Comparison of ENCODE assay signal across 8 cellular contexts in the genomic region with DNA sequence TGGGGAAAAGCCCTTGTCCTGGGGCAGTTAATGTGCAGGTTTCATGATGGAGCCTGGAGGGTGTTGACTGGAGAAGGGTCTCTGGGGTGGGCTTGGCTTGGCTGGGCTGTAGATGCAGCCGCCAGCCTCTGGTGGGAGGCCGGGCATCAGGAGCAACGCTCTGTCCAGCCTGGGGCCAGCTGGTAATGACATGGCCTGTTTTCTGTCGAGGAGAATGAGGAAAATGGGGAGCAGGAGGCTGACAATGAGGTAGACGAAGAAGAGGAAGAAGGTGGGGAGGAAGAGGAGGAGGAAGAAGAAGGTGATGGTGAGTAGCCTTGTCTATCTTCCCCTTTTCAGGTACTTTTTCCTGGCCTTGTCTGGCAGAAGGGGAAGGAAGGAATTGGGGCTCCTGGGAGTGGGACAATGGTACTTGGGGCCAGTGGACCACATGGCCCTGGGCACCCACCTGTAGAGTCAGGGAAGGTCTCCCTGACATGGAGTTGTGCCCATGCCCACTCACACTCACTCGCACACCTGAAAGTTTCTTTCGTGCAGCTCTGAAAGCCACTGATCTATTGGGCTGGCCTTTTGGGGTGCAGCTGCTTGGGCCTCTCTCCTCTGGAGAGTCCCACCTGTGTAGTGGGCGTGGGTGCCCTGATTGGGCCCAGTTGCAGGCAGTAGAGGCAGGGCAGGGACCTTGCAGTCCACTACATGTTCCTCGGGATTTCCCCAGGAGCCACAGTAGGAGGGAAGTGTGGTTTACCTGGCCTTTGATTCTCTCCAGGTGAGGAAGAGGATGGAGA. TPM values are rescaled to one million over a fixed set of nuclear protein-coding genes. Genes with fewer than 3 reads are reported as not detected.
DNase-seq lines count a peak whose midpoint lies in the region; ATAC-seq, FAIRE-seq and TF ChIP-seq lines count a peak whose summit lies in the region.

No MANE protein-coding gene starts in this region.

- peaks cover 0 to 8% of the 10 kb centered on the region in 2 donors for H3K4me1 ChIP-seq in small intestine (ENCODE audit: control insufficient read depth in 2 of 2, insufficient read depth in 1 of 2, low read depth in 1 of 2, low read length in 1 of 2)

- no peak for FAIRE-seq in small intestine (lab: Jason Lieb, UNC)

- peak overlapping the region; percentile 99 for H3K4me3 ChIP-seq in H7 (ENCODE audit: insufficient read depth, low read depth, low read length)
- peak overlapping the region; percentile 95 to 99 for H3K4me3 ChIP-seq in small intestine (ENCODE audit: low read depth in 1 of 2, low read length in 2 of 2)

- H3K27ac Mint-ChIP-seq in activated CD4-positive, alpha-beta memory T cell treated with anti-CD3 and anti-CD28 coated beads for 36 hours, result peak overlapping the region; percentile 98
- peak overlapping the region; percentile 94 for H3K27ac Mint-ChIP-seq in glutamatergic neuron (ENCODE audit: unreplicated experiment)

- no peaks in the 10 kb centered on the region for H3K9me3 ChIP-seq in small intestine (ENCODE audit: control insufficient read depth, low read depth)

- H3K27me3 ChIP-seq in H7 (ENCODE audit: control insufficient read depth, insufficient read depth, low read length) (no peaks in the 10 kb centered on the region), small intestine (ENCODE audit: control insufficient read depth in 2 of 2, insufficient read depth in 2 of 2, low read length in 2 of 2) (no peaks in the 10 kb centered on the region)

- TF ChIP-seq CTCF in glutamatergic neuron (IDR thresholded peaks at IDR 0.05; ENCODE audit: partially characterized antibody, unreplicated experiment) (no peak), GM10266 (IDR thresholded peaks at IDR 0.05; ENCODE audit: control insufficient read depth, insufficient read depth, low read depth, missing control alignments) (no peak)

- ATAC-seq in GM19397 (IDR thresholded peaks at IDR 0.05; ENCODE audit: unreplicated experiment), result no peak

- H3K36me3 ChIP-seq in H7 (replicated peaks; ENCODE audit: control insufficient read depth, insufficient read depth, low read length) (peaks cover 18% of the 10 kb centered on the region), small intestine (ENCODE audit: control insufficient read depth in 2 of 2, insufficient read depth in 2 of 2, low read length in 2 of 2) (peaks cover 8% of the 10 kb centered on the region in 2 donors)

- POLR2A ChIA-PET in activated CD4-positive, alpha-beta memory T cell treated with anti-CD3 and anti-CD28 coated beads for 36 hours (lab: Charles Lee), result interaction anchor here (0.9 to 5.2 kb wide), 3 partner anchors 98 to 252 kb away, joined by 3 to 69 read pairs (median 14); a partner anchor contains a TSS

- intact Hi-C loops in activated CD4-positive, alpha-beta memory T cell treated with anti-CD3 and anti-CD28 coated beads for 36 hours (cut with micrococcal nuclease), result loop anchor here (1.0 kb wide), 1 partner anchor 69 kb away; a partner anchor contains a TSS

- H3K4me3 Mint-ChIP-seq in activated CD4-positive, alpha-beta memory T cell treated with anti-CD3 and anti-CD28 coated beads for 36 hours, result peak overlapping the region; percentile 82
- peak overlapping the region; percentile 99 for H3K4me3 Mint-ChIP-seq in glutamatergic neuron (ENCODE audit: unreplicated experiment)

- 14 to 23% (median 16%) methylated on average over 9 of the region's 9 CpGs for whole genome bisulfite sequencing in small intestine, 3 donors

- CTCF ChIA-PET in activated CD4-positive, alpha-beta memory T cell treated with anti-CD3 and anti-CD28 coated beads for 36 hours (lab: Charles Lee), result interaction anchor here (5.4 to 12.1 kb wide), 3 partner anchors 9 to 99 kb away, joined by 106 to 578 read pairs (median 154); no protein-coding TSS in a partner anchor

- peak overlapping the region; percentile 78 to 88 for H3K27ac ChIP-seq in small intestine (ENCODE audit: low read depth in 1 of 2, low read length in 1 of 2)

- H3K4me1 Mint-ChIP-seq in activated CD4-positive, alpha-beta memory T cell treated with anti-CD3 and anti-CD28 coated beads for 36 hours (ENCODE audit: low read depth), result peaks cover 23% of the 10 kb centered on the region
- H3K4me1 Mint-ChIP-seq in glutamatergic neuron (ENCODE audit: low read depth, unreplicated experiment), result peaks cover 21% of the 10 kb centered on the region

- peaks cover 41% of the 10 kb centered on the region for H3K36me3 Mint-ChIP-seq in activated CD4-positive, alpha-beta memory T cell treated with anti-CD3 and anti-CD28 coated beads for 36 hours
- H3K36me3 Mint-ChIP-seq in glutamatergic neuron (ENCODE audit: unreplicated experiment), result peaks cover 4% of the 10 kb centered on the region

- H3K27me3 Mint-ChIP-seq in activated CD4-positive, alpha-beta memory T cell treated with anti-CD3 and anti-CD28 coated beads for 36 hours, result peaks cover 3% of the 10 kb centered on the region
- H3K27me3 Mint-ChIP-seq in glutamatergic neuron (ENCODE audit: unreplicated experiment), result peaks cover 26% of the 10 kb centered on the region

- no peaks in the 10 kb centered on the region for H3K9me3 Mint-ChIP-seq in activated CD4-positive, alpha-beta memory T cell treated with anti-CD3 and anti-CD28 coated beads for 36 hours
- peaks cover 27% of the 10 kb centered on the region for H3K9me3 Mint-ChIP-seq in glutamatergic neuron (ENCODE audit: unreplicated experiment)

- peak; percentile 44 for DNase-seq in H7
- peak; percentile 43 for DNase-seq in activated CD4-positive, alpha-beta memory T cell treated with anti-CD3 and anti-CD28 coated beads for 36 hours
- no peak for DNase-seq in glutamatergic neuron
- DNase-seq in small intestine, result no peak
- no peak for DNase-seq in GM10266 (ENCODE audit: extremely low spot score)
- DNase-seq in cortex of kidney (lab: John Stamatoyannopoulos, UW), result no peak
- DNase-seq in anterior cingulate cortex (lab: John Stamatoyannopoulos, UW), result no peak

RNA-seq across cellular contexts. Expression of a gene that starts 3.5 kb away (rescaled TPM):
- 2,153 and 2,302 TPM in 2 replicates for total RNA-seq in H7 (2014; rRNA removed; shearing (Covaris generic))
- total RNA-seq in activated CD4-positive, alpha-beta memory T cell treated with anti-CD3 and anti-CD28 coated beads for 36 hours, result 1,000 to 10,000 TPM; 1,763 to 1,778 TPM
- total RNA-seq in glutamatergic neuron (ENCODE audit: unreplicated experiment), result 948 TPM
- polyA plus RNA-seq in small intestine, result 1,000 to 10,000 TPM; 1,019 to 2,156 (median 1,110) TPM

Comparison
In these comparisons a context has a peak if more than half of its experiments do, and no peak if none do; other contexts are left out.
1. DNase-seq: peak in H7 (single experiment) and activated CD4-positive, alpha-beta memory T cell treated with anti-CD3 and anti-CD28 coated beads for 36 hours (single experiment); none in glutamatergic neuron (single experiment), small intestine (single experiment), GM10266 (single experiment), cortex of kidney (single experiment) and anterior cingulate cortex (0 of 58).